ENCODE assay signal across 1 cellular context in the genomic region with DNA sequence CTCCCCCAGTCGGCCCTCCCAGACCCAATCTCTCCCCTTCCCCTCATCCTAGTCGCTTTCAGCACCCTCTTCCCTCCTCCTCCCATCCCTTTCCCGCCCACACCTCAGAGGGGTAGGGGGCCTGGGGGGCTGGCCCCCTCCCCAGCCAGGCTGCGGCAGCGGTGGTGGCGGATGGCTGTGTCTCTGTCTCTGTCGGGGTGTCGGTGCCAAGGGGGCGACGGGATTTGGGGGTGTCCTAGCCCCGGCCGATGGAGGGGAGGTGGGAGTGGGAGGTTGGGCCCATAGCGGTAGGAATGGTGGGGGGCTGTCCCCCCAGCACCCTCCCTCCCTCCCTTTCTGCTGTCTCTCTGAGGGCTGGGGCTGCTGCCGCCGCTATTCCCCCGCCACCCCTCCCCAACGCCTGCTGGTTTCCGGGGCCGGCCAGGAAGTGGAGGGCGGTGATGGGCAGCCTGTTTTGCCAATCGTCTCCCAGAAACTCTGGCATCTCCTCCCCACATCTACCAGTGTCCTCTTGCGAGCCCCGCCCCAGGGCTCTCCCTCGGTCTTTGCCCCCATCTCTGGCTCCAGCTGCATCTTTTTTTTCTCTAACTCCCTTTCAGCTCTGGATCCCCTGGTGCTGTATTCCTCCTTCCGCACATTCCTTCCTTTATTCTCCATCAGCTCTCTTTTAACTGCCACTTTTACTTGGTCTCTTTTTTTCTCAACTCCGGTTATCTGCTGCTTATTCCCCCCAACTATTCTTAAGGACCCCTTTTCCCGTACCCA.
TF ChIP-seq lines count a peak whose summit lies in the region.

TSS of gene AGPAT1 (minus strand) at position 374 of the 765 bp plus-strand sequence. CDS start 4,588 bp downstream, outside the sequence.

TF ChIP-seq in HepG2, 621 proteins besides CTCF, POLR2A, EP300 and RAD21 (continued from another document and continues in another):
- TF ChIP-seq, protein P1, sequence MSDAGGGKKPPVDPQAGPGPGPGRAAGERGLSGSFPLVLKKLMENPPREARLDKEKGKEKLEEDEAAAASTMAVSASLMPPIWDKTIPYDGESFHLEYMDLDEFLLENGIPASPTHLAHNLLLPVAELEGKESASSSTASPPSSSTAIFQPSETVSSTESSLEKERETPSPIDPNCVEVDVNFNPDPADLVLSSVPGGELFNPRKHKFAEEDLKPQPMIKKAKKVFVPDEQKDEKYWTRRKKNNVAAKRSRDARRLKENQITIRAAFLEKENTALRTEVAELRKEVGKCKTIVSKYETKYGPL (CRISPR knock-in tag; IDR thresholded peaks at IDR 0.05): no peak
- TF ChIP-seq NONO (IDR thresholded peaks at IDR 0.05) (no peak), NONO (CRISPR knock-in tag; conservative IDR thresholded peaks at IDR 0.05) (0 out of 2 replicates have a peak, but pooled peaks have one; percentile 40), TBX3 (IDR thresholded peaks at IDR 0.05; ENCODE audit: borderline replicate concordance) (0 out of 2 replicates have a peak, but pooled peaks have one; percentile 8), ZNF205 (CRISPR knock-in tag; IDR thresholded peaks at IDR 0.05) (no peak), HOXA3 (CRISPR knock-in tag; IDR thresholded peaks at IDR 0.05) (peak; percentile 63; the same call in 1 of the 2 replicates), NR3C1 (CRISPR knock-in tag; IDR thresholded peaks at IDR 0.05) (no peak), JUND (CRISPR knock-in tag; IDR thresholded peaks at IDR 0.05) (no peak), CREM (IDR thresholded peaks at IDR 0.05) (peak; percentile 44; the same call in 1 of the 2 replicates), CREM (CRISPR knock-in tag; IDR thresholded peaks at IDR 0.05) (no peak), HNRNPH1 (optimal IDR thresholded peaks at IDR 0.05; ENCODE audit: low read depth, low read length) (peak; percentile 70), ZNF121 (CRISPR knock-in tag; IDR thresholded peaks at IDR 0.05) (no peak), PAX8 (CRISPR knock-in tag; IDR thresholded peaks at IDR 0.05; ENCODE audit: borderline replicate concordance) (no peak), ZNF543 (CRISPR knock-in tag; IDR thresholded peaks at IDR 0.05) (peak; percentile 67; the same call in 1 of the 2 replicates), PRDM10 (CRISPR knock-in tag; IDR thresholded peaks at IDR 0.05; ENCODE audit: low read depth) (peak; percentile 41; the same call in 1 of the 2 replicates), PTBP1 (IDR thresholded peaks at IDR 0.05; ENCODE audit: low read depth, low read length, poor library complexity, severe bottlenecking) (no peak), TRIM24 (CRISPR knock-in tag; IDR thresholded peaks at IDR 0.05) (no peak), REPIN1 (CRISPR knock-in tag; IDR thresholded peaks at IDR 0.05; ENCODE audit: borderline replicate concordance, low read depth) (no peak), AKAP8 (CRISPR knock-in tag; IDR thresholded peaks at IDR 0.05) (no peak), HOXA5 (CRISPR knock-in tag; IDR thresholded peaks at IDR 0.05) (peak; percentile 49; the same call in 1 of the 2 replicates), ZNF577 (CRISPR knock-in tag; IDR thresholded peaks at IDR 0.05; ENCODE audit: borderline replicate concordance, low read depth) (no peak), NCOA2 (CRISPR knock-in tag; IDR thresholded peaks at IDR 0.05) (no peak), ZNF292 (CRISPR knock-in tag; IDR thresholded peaks at IDR 0.05; ENCODE audit: borderline replicate concordance, low read depth) (0 out of 2 replicates have a peak, but pooled peaks have one; percentile 12), JARID2 (CRISPR knock-in tag; IDR thresholded peaks at IDR 0.05; ENCODE audit: insufficient replicate concordance) (no peak), BRCA1 (CRISPR knock-in tag; IDR thresholded peaks at IDR 0.05) (no peak; the same call in 1 of the 2 replicates), THAP11 (CRISPR knock-in tag; IDR thresholded peaks at IDR 0.05) (peak; percentile 83), ZNF850 (CRISPR knock-in tag; conservative IDR thresholded peaks at IDR 0.05) (no peak), GABPA (IDR thresholded peaks at IDR 0.05; ENCODE audit: low read depth, low read length) (peak; percentile 91), GABPA (CRISPR knock-in tag; IDR thresholded peaks at IDR 0.05; ENCODE audit: low read depth) (peak; percentile 96), FOSL2 (CRISPR knock-in tag; IDR thresholded peaks at IDR 0.05) (0 out of 2 replicates have a peak, but pooled peaks have one; percentile 8), TCF12 (IDR thresholded peaks at IDR 0.05) (no peak), TCF12 (CRISPR knock-in tag; IDR thresholded peaks at IDR 0.05) (no peak), ZNF510 (CRISPR knock-in tag; IDR thresholded peaks at IDR 0.05; ENCODE audit: low read depth) (peak; percentile 77; the same call in 1 of the 2 replicates), ZNF589 (CRISPR knock-in tag; conservative IDR thresholded peaks at IDR 0.05) (no peak), NR1H2 (CRISPR knock-in tag; IDR thresholded peaks at IDR 0.05; ENCODE audit: borderline replicate concordance, low read depth) (no peak), ARNTL (CRISPR knock-in tag; IDR thresholded peaks at IDR 0.05) (peak; percentile 57; the same call in 1 of the 2 replicates), ZNF564 (CRISPR knock-in tag; IDR thresholded peaks at IDR 0.05) (0 out of 2 replicates have a peak, but pooled peaks have one; percentile 9), PAWR (CRISPR knock-in tag; IDR thresholded peaks at IDR 0.05; ENCODE audit: borderline replicate concordance) (no peak)
- TF ChIP-seq, protein P2, sequence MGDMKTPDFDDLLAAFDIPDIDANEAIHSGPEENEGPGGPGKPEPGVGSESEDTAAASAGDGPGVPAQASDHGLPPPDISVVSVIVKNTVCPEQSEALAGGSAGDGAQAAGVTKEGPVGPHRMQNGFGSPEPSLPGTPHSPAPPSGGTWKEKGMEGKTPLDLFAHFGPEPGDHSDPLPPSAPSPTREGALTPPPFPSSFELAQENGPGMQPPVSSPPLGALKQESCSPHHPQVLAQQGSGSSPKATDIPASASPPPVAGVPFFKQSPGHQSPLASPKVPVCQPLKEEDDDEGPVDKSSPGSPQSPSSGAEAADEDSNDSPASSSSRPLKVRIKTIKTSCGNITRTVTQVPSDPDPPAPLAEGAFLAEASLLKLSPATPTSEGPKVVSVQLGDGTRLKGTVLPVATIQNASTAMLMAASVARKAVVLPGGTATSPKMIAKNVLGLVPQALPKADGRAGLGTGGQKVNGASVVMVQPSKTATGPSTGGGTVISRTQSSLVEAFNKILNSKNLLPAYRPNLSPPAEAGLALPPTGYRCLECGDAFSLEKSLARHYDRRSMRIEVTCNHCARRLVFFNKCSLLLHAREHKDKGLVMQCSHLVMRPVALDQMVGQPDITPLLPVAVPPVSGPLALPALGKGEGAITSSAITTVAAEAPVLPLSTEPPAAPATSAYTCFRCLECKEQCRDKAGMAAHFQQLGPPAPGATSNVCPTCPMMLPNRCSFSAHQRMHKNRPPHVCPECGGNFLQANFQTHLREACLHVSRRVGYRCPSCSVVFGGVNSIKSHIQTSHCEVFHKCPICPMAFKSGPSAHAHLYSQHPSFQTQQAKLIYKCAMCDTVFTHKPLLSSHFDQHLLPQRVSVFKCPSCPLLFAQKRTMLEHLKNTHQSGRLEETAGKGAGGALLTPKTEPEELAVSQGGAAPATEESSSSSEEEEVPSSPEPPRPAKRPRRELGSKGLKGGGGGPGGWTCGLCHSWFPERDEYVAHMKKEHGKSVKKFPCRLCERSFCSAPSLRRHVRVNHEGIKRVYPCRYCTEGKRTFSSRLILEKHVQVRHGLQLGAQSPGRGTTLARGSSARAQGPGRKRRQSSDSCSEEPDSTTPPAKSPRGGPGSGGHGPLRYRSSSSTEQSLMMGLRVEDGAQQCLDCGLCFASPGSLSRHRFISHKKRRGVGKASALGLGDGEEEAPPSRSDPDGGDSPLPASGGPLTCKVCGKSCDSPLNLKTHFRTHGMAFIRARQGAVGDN (CRISPR knock-in tag; IDR thresholded peaks at IDR 0.05): peak; percentile 79
- TF ChIP-seq, protein P3, sequence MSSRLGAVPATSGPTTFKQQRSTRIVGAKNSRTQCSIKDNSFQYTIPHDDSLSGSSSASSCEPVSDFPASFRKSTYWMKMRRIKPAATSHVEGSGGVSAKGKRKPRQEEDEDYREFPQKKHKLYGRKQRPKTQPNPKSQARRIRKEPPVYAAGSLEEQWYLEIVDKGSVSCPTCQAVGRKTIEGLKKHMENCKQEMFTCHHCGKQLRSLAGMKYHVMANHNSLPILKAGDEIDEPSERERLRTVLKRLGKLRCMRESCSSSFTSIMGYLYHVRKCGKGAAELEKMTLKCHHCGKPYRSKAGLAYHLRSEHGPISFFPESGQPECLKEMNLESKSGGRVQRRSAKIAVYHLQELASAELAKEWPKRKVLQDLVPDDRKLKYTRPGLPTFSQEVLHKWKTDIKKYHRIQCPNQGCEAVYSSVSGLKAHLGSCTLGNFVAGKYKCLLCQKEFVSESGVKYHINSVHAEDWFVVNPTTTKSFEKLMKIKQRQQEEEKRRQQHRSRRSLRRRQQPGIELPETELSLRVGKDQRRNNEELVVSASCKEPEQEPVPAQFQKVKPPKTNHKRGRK (CRISPR knock-in tag; IDR thresholded peaks at IDR 0.05): no peak
- TF ChIP-seq, protein P4, sequence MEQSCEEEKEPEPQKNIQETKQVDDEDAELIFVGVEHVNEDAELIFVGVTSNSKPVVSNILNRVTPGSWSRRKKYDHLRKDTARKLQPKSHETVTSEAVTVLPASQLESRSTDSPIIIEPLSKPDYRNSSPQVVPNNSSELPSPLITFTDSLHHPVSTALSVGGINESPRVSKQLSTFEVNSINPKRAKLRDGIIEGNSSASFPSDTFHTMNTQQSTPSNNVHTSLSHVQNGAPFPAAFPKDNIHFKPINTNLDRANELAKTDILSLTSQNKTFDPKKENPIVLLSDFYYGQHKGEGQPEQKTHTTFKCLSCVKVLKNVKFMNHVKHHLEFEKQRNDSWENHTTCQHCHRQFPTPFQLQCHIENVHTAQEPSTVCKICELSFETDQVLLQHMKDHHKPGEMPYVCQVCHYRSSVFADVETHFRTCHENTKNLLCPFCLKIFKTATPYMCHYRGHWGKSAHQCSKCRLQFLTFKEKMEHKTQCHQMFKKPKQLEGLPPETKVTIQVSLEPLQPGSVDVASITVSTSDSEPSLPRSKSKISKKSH (CRISPR knock-in tag; IDR thresholded peaks at IDR 0.05; ENCODE audit: borderline replicate concordance): peak; percentile 90; the same call in 1 of the 2 replicates
- TF ChIP-seq, protein P5, sequence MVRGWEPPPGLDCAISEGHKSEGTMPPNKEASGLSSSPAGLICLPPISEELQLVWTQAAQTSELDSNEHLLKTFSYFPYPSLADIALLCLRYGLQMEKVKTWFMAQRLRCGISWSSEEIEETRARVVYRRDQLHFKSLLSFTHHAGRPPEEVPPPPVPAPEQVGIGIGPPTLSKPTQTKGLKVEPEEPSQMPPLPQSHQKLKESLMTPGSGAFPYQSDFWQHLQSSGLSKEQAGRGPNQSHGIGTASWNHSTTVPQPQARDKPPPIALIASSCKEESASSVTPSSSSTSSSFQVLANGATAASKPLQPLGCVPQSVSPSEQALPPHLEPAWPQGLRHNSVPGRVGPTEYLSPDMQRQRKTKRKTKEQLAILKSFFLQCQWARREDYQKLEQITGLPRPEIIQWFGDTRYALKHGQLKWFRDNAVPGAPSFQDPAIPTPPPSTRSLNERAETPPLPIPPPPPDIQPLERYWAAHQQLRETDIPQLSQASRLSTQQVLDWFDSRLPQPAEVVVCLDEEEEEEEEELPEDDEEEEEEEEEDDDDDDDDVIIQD (CRISPR knock-in tag; IDR thresholded peaks at IDR 0.05; ENCODE audit: low read depth): no peak; the same call in 1 of the 2 replicates
- TF ChIP-seq, protein P6, sequence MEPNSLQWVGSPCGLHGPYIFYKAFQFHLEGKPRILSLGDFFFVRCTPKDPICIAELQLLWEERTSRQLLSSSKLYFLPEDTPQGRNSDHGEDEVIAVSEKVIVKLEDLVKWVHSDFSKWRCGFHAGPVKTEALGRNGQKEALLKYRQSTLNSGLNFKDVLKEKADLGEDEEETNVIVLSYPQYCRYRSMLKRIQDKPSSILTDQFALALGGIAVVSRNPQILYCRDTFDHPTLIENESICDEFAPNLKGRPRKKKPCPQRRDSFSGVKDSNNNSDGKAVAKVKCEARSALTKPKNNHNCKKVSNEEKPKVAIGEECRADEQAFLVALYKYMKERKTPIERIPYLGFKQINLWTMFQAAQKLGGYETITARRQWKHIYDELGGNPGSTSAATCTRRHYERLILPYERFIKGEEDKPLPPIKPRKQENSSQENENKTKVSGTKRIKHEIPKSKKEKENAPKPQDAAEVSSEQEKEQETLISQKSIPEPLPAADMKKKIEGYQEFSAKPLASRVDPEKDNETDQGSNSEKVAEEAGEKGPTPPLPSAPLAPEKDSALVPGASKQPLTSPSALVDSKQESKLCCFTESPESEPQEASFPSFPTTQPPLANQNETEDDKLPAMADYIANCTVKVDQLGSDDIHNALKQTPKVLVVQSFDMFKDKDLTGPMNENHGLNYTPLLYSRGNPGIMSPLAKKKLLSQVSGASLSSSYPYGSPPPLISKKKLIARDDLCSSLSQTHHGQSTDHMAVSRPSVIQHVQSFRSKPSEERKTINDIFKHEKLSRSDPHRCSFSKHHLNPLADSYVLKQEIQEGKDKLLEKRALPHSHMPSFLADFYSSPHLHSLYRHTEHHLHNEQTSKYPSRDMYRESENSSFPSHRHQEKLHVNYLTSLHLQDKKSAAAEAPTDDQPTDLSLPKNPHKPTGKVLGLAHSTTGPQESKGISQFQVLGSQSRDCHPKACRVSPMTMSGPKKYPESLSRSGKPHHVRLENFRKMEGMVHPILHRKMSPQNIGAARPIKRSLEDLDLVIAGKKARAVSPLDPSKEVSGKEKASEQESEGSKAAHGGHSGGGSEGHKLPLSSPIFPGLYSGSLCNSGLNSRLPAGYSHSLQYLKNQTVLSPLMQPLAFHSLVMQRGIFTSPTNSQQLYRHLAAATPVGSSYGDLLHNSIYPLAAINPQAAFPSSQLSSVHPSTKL (CRISPR knock-in tag; IDR thresholded peaks at IDR 0.05): 0 out of 2 replicates have a peak, but pooled peaks have one; percentile 22
